Comparison of ENCODE assay signal across 22 cellular contexts in genomic region chr3:53726654-53727053, GRCh38.
"Had no signal": no experiment of that assay in that cellular context is flagged by ENCODE, and none has a peak within 500 bp of the region (broad histone marks: within the 10 kb centered on the region; RNA-seq: fewer than 3 reads in every experiment).

No MANE protein-coding gene starts in this region.

- H3K4me3 ChIP-seq: esophagus squamous epithelium, gastroesophageal sphincter, lung, prostate gland, right lobe of liver, suprapubic skin, thyroid gland, uterus had no signal

- H3K4me1 Mint-ChIP-seq: immature natural killer cell; natural killer cell; neural crest cell; stimulated activated effector memory CD8-positive, alpha-beta T cell treated with anti-CD3 and anti-CD28 coated beads, Interleukin-12 subunit alpha, Interleukin-12 subunit beta, amount 100 ng/mL, for 72 hours had no signal

- H3K9me3 ChIP-seq: esophagus squamous epithelium, gastroesophageal sphincter, prostate gland, right lobe of liver, suprapubic skin, thyroid gland, uterus had no signal

- H3K27me3 ChIP-seq: right lobe of liver, thyroid gland, uterus had no signal

- H3K4me1 ChIP-seq: prostate gland, suprapubic skin, uterus had no signal

- H3K79me2 ChIP-seq: parathyroid adenoma had no signal

- H3K27ac Mint-ChIP-seq: effector memory CD8-positive, alpha-beta T cell; immature natural killer cell; natural killer cell; stimulated activated effector memory CD8-positive, alpha-beta T cell treated with anti-CD3 and anti-CD28 coated beads, Interleukin-12 subunit alpha, Interleukin-12 subunit beta, amount 100 ng/mL, for 72 hours; type B pancreatic cell had no signal

- H3K36me3 Mint-ChIP-seq: immature natural killer cell; natural killer cell; stimulated activated effector memory CD8-positive, alpha-beta T cell treated with anti-CD3 and anti-CD28 coated beads, Interleukin-12 subunit alpha, Interleukin-12 subunit beta, amount 100 ng/mL, for 72 hours; type B pancreatic cell had no signal

- ATAC-seq: effector memory CD8-positive, alpha-beta T cell; gastroesophageal sphincter; left ventricle myocardium superior; natural killer cell; right lobe of liver; stimulated activated effector memory CD8-positive, alpha-beta T cell treated with anti-CD3 and anti-CD28 coated beads, Interleukin-12 subunit alpha, Interleukin-12 subunit beta, amount 100 ng/mL, for 72 hours; stimulated activated naive CD8-positive, alpha-beta T cell treated with anti-CD3 and anti-CD28 coated beads, Interleukin-15, Interleukin-2, amounts not matched to agents 100 U/mL and 50 U/mL, for 24 hours had no signal

- H3K9me3 Mint-ChIP-seq: dendritic cell treated with granulocyte-macrophage colony-stimulating factor and Interleukin-4, amounts not matched to agents 40 ng/mL and 50 ng/mL, for 4 days; effector memory CD8-positive, alpha-beta T cell; immature natural killer cell; natural killer cell; neural crest cell; stimulated activated effector memory CD8-positive, alpha-beta T cell treated with anti-CD3 and anti-CD28 coated beads, Interleukin-12 subunit alpha, Interleukin-12 subunit beta, amount 100 ng/mL, for 72 hours had no signal

- H3K27ac ChIP-seq: esophagus squamous epithelium, gastroesophageal sphincter, parathyroid adenoma, prostate gland, right lobe of liver, suprapubic skin, thyroid gland, uterus had no signal

- H3K9ac ChIP-seq: parathyroid adenoma had no signal

- H2AFZ ChIP-seq: parathyroid adenoma had no signal

- H3K27me3 Mint-ChIP-seq: type B pancreatic cell had no signal

- DNase-seq: effector memory CD8-positive, alpha-beta T cell; esophagus squamous epithelium; foreskin fibroblast; immature natural killer cell; left ventricle myocardium superior; mesenchymal stem cell; natural killer cell; right lobe of liver; stimulated activated CD4-positive, alpha-beta T cell treated with anti-CD3 and anti-CD28 coated beads, Interleukin-4, amount 100 ng/mL, for 1 hour; stimulated activated CD8-positive, alpha-beta memory T cell treated with anti-CD3 and anti-CD28 coated beads, Interleukin-4, amount 100 ng/mL, for 48 hours; stimulated activated naive CD8-positive, alpha-beta T cell treated with anti-CD3 and anti-CD28 coated beads, Interleukin-15, Interleukin-2, amounts not matched to agents 100 U/mL and 50 U/mL, for 24 hours; thyroid gland; uterus had no signal

- H3K36me3 ChIP-seq: esophagus squamous epithelium, gastroesophageal sphincter, prostate gland, suprapubic skin, thyroid gland, uterus had no signal

- H3K4me3 Mint-ChIP-seq: dendritic cell treated with granulocyte-macrophage colony-stimulating factor and Interleukin-4, amounts not matched to agents 40 ng/mL and 50 ng/mL, for 4 days; effector memory CD8-positive, alpha-beta T cell; immature natural killer cell; natural killer cell; neural crest cell; stimulated activated effector memory CD8-positive, alpha-beta T cell treated with anti-CD3 and anti-CD28 coated beads, Interleukin-12 subunit alpha, Interleukin-12 subunit beta, amount 100 ng/mL, for 72 hours; type B pancreatic cell had no signal
